ENCODE assay signal across 8 cellular contexts in genomic region chr9:121299125-121299466, GRCh38. TPM values are rescaled to one million over a fixed set of nuclear protein-coding genes. Genes with fewer than 3 reads are reported as not detected.
DNase-seq lines count a peak whose midpoint lies in the region; ATAC-seq, FAIRE-seq and TF ChIP-seq lines count a peak whose summit lies in the region.

No MANE protein-coding gene starts in this region.

- peak overlapping the region; percentile 96 for H3K4me2 ChIP-seq in A549

- intact Hi-C loops in mucosa of descending colon (cut with DNase I, micrococcal nuclease): no loop called here

- DNase-seq in A549 (ENCODE audit: low read depth in 1 of 2, low spot score in 1 of 2) (no peak), mucosa of descending colon (peak in 1 of 3 donors; percentile 60), DMS79 treated with DMSO at 0.1 percent for 48 hours (lab: John Stamatoyannopoulos, UW) (no peak), amniotic stem cell (lab: John Stamatoyannopoulos, UW) (no peak)
- DNase-seq in activated effector memory CD4-positive, alpha-beta T cell treated with Interleukin-2 at 50 U/mL for 16 hours: no peak

- H3K36me3 ChIP-seq in HUES64 (ENCODE audit: insufficient read depth, low read length) (0 out of 2 replicates have a peak, but pooled peaks cover 4% of the 10 kb centered on the region), ectodermal cell (ENCODE audit: control insufficient read depth, insufficient read depth, low read length) (no peaks in the 10 kb centered on the region), mucosa of descending colon (ENCODE audit: low read depth) (no peaks in the 10 kb centered on the region)

- H3K9me3 ChIP-seq in A549: no peaks in the 10 kb centered on the region
- no peaks in the 10 kb centered on the region for H3K9me3 ChIP-seq in HUES64 (ENCODE audit: insufficient read depth, low read depth, low read length)
- no peaks in the 10 kb centered on the region for H3K9me3 ChIP-seq in ectodermal cell (ENCODE audit: control insufficient read depth, low read length)
- no peaks in the 10 kb centered on the region for H3K9me3 ChIP-seq in mucosa of descending colon

- no peak for TF ChIP-seq POLR2A in A549 (IDR thresholded peaks at IDR 0.05; ENCODE audit: low read length)

- ATAC-seq in A549 (peak in 1 of 2 experiments; percentile 47; a peak in 3 of 6 replicates), mucosa of descending colon (peak; percentile 59), HG03439 (IDR thresholded peaks at IDR 0.05; ENCODE audit: unreplicated experiment) (no peak)

- 63% methylated on average over 12 of the region's 12 CpGs for WGBS in A549 (ENCODE audit: missing lambda C conversion rate)
- WGBS in HUES64: 18% methylated on average over 11 of the region's 12 CpGs
- WGBS in ectodermal cell, 2 experiments: 22 to 28% methylated on average over 11 to 12 of the region's 12 CpGs

- POLR2A ChIA-PET in A549 (lab: Yijun Ruan, JAX): no interaction called here

- no peak for FAIRE-seq in A549 (lab: Jason Lieb, UNC)

- no peak overlapping the region for H3K9ac ChIP-seq in HUES64 (ENCODE audit: low read depth, low read length)

- H3K27ac ChIP-seq in A549: peak overlapping the region; percentile 68 to 84; a peak in 5 of 6 replicates
- no peak overlapping the region for H3K27ac ChIP-seq in HUES64 (ENCODE audit: low read depth, low read length)
- no peak overlapping the region for H3K27ac ChIP-seq in ectodermal cell (ENCODE audit: insufficient read depth, low read depth, low read length, poor library complexity, severe bottlenecking)

- no peak for TF ChIP-seq EP300 in A549 (IDR thresholded peaks at IDR 0.05)

- peaks cover 45% of the 10 kb centered on the region for H3K27me3 ChIP-seq in HUES64 (ENCODE audit: insufficient read depth, low read length)
- peaks cover 16% of the 10 kb centered on the region for H3K27me3 ChIP-seq in ectodermal cell (ENCODE audit: control insufficient read depth, insufficient read depth, low read length, poor library complexity, severe bottlenecking)

- CTCF ChIA-PET in A549 (lab: Yijun Ruan, JAX): interaction anchor here (0.6 to 2.5 kb wide), 9 partner anchors 11 to 238 kb away, joined by 3 to 15 read pairs (median 5); no protein-coding TSS in a partner anchor

- H3K4me1 ChIP-seq in A549 (peaks cover 32% of the 10 kb centered on the region), HUES64 (ENCODE audit: insufficient read depth, low read length) (peaks cover 13% of the 10 kb centered on the region), ectodermal cell (ENCODE audit: control insufficient read depth, insufficient read depth, low read length) (peaks cover 20% of the 10 kb centered on the region), mucosa of descending colon (ENCODE audit: low read depth) (peaks cover 22% of the 10 kb centered on the region)

- no peak for TF ChIP-seq RAD21 in A549 (conservative IDR thresholded peaks at IDR 0.05 in 1 of 2, IDR thresholded peaks at IDR 0.05 in 1 of 2)

- TF ChIP-seq CTCF in A549 (IDR thresholded peaks at IDR 0.05) (no peak), mucosa of descending colon (IDR thresholded peaks at IDR 0.05) (no peak)

- H3K4me3 ChIP-seq in A549: peak overlapping the region; percentile 60
- H3K4me3 ChIP-seq in HUES64 (ENCODE audit: low read length): peak overlapping the region; percentile 55
- peak overlapping the region; percentile 22 for H3K4me3 ChIP-seq in ectodermal cell (ENCODE audit: insufficient read depth, low read depth, low read length)
- H3K4me3 ChIP-seq in mucosa of descending colon: no peak overlapping the region

TF ChIP-seq in A549, 52 proteins besides CTCF, POLR2A, EP300 and RAD21:
- no peak for TF ChIP-seq HOXA7 (CRISPR knock-in tag; IDR thresholded peaks at IDR 0.05)
- TF ChIP-seq HES2 (IDR thresholded peaks at IDR 0.05): no peak

RNA-seq across cellular contexts. Expression of gene GSN, which starts 31.1 kb away (rescaled TPM):
- polyA plus RNA-seq in A549 (2011; rRNA removed): 77.2 and 88.5 TPM in 2 replicates
- polyA plus RNA-seq in A549 (2012; cell fraction: cytosol; rRNA removed): 39.8 and 42.0 TPM in 2 replicates
- 76.2 and 84.7 TPM in 2 replicates for polyA plus RNA-seq in A549 (2012; cell fraction: nucleus; rRNA removed)
- polyA plus RNA-seq in A549 (2017; fragmentation: RNase III; extraction: RNeasy Plus Mini Kit Qiagen cat#74134 plus additional on column Dnase treatment): 24.5 to 36.5 TPM (median 33.7 TPM) in 3 replicates
- polyA minus RNA-seq in A549 (2011; rRNA and poly(A)+ RNA removed): 110 TPM in 2 replicates
- polyA plus RNA-seq in HUES64 (2013, experiment 1 of 2): 44.3 TPM
- polyA plus RNA-seq in HUES64 (2013, experiment 2 of 2): 57.1 TPM
- 84.5 TPM for polyA plus RNA-seq in ectodermal cell (2013, experiment 1 of 4)
- polyA plus RNA-seq in ectodermal cell (2013, experiment 2 of 4): 93.5 TPM
- 70.9 TPM for polyA plus RNA-seq in ectodermal cell (2013, experiment 3 of 4)
- polyA plus RNA-seq in ectodermal cell (2013, experiment 4 of 4): 76.8 TPM
- 100 to 1,000 TPM; 443 to 952 (median 937) TPM for total RNA-seq in mucosa of descending colon

Comparison
In these comparisons a context has a peak if more than half of its experiments do, and no peak if none do; other contexts are left out.
1. H3K27ac ChIP-seq: peak in A549 (2 of 2); none in HUES64 (single experiment) and ectodermal cell (single experiment).